ENCODE assay signal across 30 cellular contexts in genomic region chr6:127581576-127581975, GRCh38. TPM values are rescaled to one million over a fixed set of nuclear protein-coding genes. Genes with fewer than 3 reads are reported as not detected.
"Had no signal": no experiment of that assay in that cellular context is flagged by ENCODE, and none has a peak within 500 bp of the region (broad histone marks: within the 10 kb centered on the region; RNA-seq: fewer than 3 reads in every experiment).

No MANE protein-coding gene starts in this region.

- H3K36me3 ChIP-seq: breast epithelium, colonic mucosa, left lung, stomach, suprapubic skin, tibial nerve had no signal

- H3K9ac ChIP-seq: parathyroid adenoma had no signal

- H3K4me1 Mint-ChIP-seq: activated B cell treated with CpG ODN at 0.5 μM for 24 hours; activated CD4-positive, alpha-beta T cell treated with anti-CD3 and anti-CD28 coated beads, Interleukin-2, amount 10 ng/mL, durations not matched to agents 7 days and 5 days; central memory CD8-positive, alpha-beta T cell; naive B cell had no signal

- H3K4me1 ChIP-seq: breast epithelium, colonic mucosa, left lung, parathyroid adenoma, suprapubic skin, tibial nerve had no signal

- H3K9me3 ChIP-seq: breast epithelium, colonic mucosa, left lung, stomach, suprapubic skin, tibial nerve had no signal

- H3K4me3 ChIP-seq: breast epithelium, colonic mucosa, dorsolateral prefrontal cortex, left lung, lung, stomach, suprapubic skin, tibial nerve had no signal

- ATAC-seq: effector memory CD8-positive, alpha-beta T cell; esophagus mucosa; left lung; right cardiac atrium had no signal

- H3K79me2 ChIP-seq: parathyroid adenoma had no signal

- H2AFZ ChIP-seq: parathyroid adenoma had no signal

- H3K4me3 Mint-ChIP-seq: activated B cell treated with CpG ODN at 0.5 μM for 24 hours; activated CD4-positive, alpha-beta T cell treated with anti-CD3 and anti-CD28 coated beads, Interleukin-2, amount 10 ng/mL, durations not matched to agents 7 days and 5 days; activated naive CD8-positive, alpha-beta T cell; activated T-cell treated with anti-CD3 and anti-CD28 coated beads, Interleukin-2, amount 50 U/mL, for 24 hours; central memory CD8-positive, alpha-beta T cell; effector memory CD8-positive, alpha-beta T cell; naive B cell had no signal

- H3K27ac Mint-ChIP-seq: activated B cell treated with CpG ODN at 0.5 μM for 24 hours; activated CD4-positive, alpha-beta T cell treated with anti-CD3 and anti-CD28 coated beads, Interleukin-2, amount 10 ng/mL, durations not matched to agents 7 days and 5 days; activated naive CD8-positive, alpha-beta T cell; activated T-cell treated with anti-CD3 and anti-CD28 coated beads, Interleukin-2, amount 50 U/mL, for 24 hours; activated T-helper 2 cell treated with anti-CD3 and anti-CD28 coated beads, Interferon-gamma antibody, Interleukin-2, Interleukin-4, amounts not matched to agents 10 μg/mL and 5 μg/mL and 100 μg/mL, durations not matched to agents 14 hours and 24 hours and 36 hours; effector memory CD8-positive, alpha-beta T cell; naive B cell had no signal

- H3K9me3 Mint-ChIP-seq: activated B cell treated with CpG ODN at 0.5 μM for 24 hours; activated CD4-positive, alpha-beta T cell treated with anti-CD3 and anti-CD28 coated beads, Interleukin-2, amount 10 ng/mL, durations not matched to agents 7 days and 5 days; activated T-cell treated with anti-CD3 and anti-CD28 coated beads, Interleukin-2, amount 50 U/mL, for 24 hours; activated T-helper 2 cell treated with anti-CD3 and anti-CD28 coated beads, Interferon-gamma antibody, Interleukin-2, Interleukin-4, amounts not matched to agents 10 μg/mL and 5 μg/mL and 100 μg/mL, durations not matched to agents 14 hours and 24 hours and 36 hours; central memory CD8-positive, alpha-beta T cell; effector memory CD8-positive, alpha-beta T cell; naive B cell had no signal

- H3K36me3 Mint-ChIP-seq: activated naive CD8-positive, alpha-beta T cell; naive B cell had no signal

- H3K27ac ChIP-seq: breast epithelium, colonic mucosa, dorsolateral prefrontal cortex, left lung, parathyroid adenoma, stomach, suprapubic skin, tibial nerve had no signal

- DNase-seq: activated B cell treated with CpG ODN at 0.5 μM for 24 hours; activated CD4-positive, alpha-beta T cell treated with anti-CD3 and anti-CD28 coated beads, Interleukin-2, amount 10 ng/mL, durations not matched to agents 7 days and 5 days; activated naive CD4-positive, alpha-beta T cell; activated T-cell treated with anti-CD3 and anti-CD28 coated beads, Interleukin-2, amount 50 U/mL, for 24 hours; amniotic stem cell; colonic mucosa; dorsolateral prefrontal cortex; effector memory CD8-positive, alpha-beta T cell; foreskin melanocyte; left lung; naive B cell; nucleus accumbens; right cardiac atrium; stimulated activated CD4-positive, alpha-beta T cell treated with anti-CD3 and anti-CD28 coated beads, Interleukin-4, amount 100 ng/mL, for 4 hours; stomach; T-helper 9 cell had no signal

- H3K27me3 ChIP-seq: breast epithelium, colonic mucosa, left lung, stomach, suprapubic skin, tibial nerve had no signal

RNA-seq across cellular contexts. Expression of gene C6orf58, which starts 4.6 kb away (rescaled TPM):
- total RNA-seq: activated B cell treated with CpG ODN at 0.5 μM for 24 hours; activated CD4-positive, alpha-beta T cell treated with anti-CD3 and anti-CD28 coated beads, Interleukin-2, amount 10 ng/mL, durations not matched to agents 7 days and 5 days; activated T-helper 2 cell treated with anti-CD3 and anti-CD28 coated beads, Interferon-gamma antibody, Interleukin-2, Interleukin-4, amounts not matched to agents 10 μg/mL and 5 μg/mL and 100 μg/mL, durations not matched to agents 14 hours and 24 hours and 36 hours; colonic mucosa; endothelial cell of umbilical vein; esophagus mucosa; kidney epithelial cell; left lung; lung; mesenteric fat pad; mucosa of gallbladder; pulmonary artery endothelial cell; right cardiac atrium; suprapubic skin; tibial nerve had no signal
- polyA plus RNA-seq: endothelial cell of umbilical vein, right cardiac atrium had no signal
